Comparison of ENCODE assay signal across 17 cellular contexts in the genomic region with DNA sequence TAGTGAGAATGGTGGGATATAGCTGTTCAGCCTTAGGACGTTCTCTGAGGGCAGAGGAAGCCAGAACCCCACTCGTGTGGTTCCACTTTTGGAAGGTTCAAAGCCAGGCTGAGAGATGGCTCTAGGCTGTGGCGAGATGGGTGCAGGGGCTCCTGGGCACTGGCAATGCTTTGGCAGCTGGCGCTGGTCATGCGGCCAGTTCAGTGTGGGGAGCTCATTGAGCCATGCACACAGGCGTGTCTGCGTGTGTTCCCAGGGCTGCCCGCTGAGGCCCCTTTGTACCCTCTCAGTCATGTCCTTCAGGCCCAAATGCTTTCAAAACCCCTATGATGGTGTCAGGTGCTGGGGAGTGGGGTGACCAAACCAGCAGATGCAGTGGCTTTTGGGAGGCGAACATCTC. TPM values are rescaled to one million over a fixed set of nuclear protein-coding genes. Genes with fewer than 3 reads are reported as not detected.
DNase-seq lines count a peak whose midpoint lies in the region; ATAC-seq, FAIRE-seq and TF ChIP-seq lines count a peak whose summit lies in the region.
"Had no signal": no experiment of that assay in that cellular context is flagged by ENCODE, and none has a peak within 500 bp of the region (broad histone marks: within the 10 kb centered on the region; RNA-seq: fewer than 3 reads in every experiment).

No MANE protein-coding gene starts in this region.

- FAIRE-seq in RCC 7860 (lab: Jason Lieb, UNC) = no peak
- FAIRE-seq: GM12891 had no signal

- H3K4me3 Mint-ChIP-seq in T-helper 1 cell treated with Interleukin-12 subunit alpha and Interleukin-12 subunit beta and Interleukin-4 antibody, amounts not matched to agents 30 μg/mL and 1 μg/mL, for 36 hours = peak overlapping the region; percentile 92
- H3K4me3 Mint-ChIP-seq in HFFc6 = peak overlapping the region; percentile 11; the same call in 1 of the 2 replicates
- H3K4me3 Mint-ChIP-seq in natural killer cell treated with Interleukin-12 subunit alpha and Interleukin-12 subunit beta and Interleukin-15 and Interleukin-18, amount 100 ng/mL, for 72 hours = peak overlapping the region; percentile 90

- TF ChIP-seq CTCF in HFFc6 (IDR thresholded peaks at IDR 0.05) = no peak

- peaks cover 26% of the 10 kb centered on the region for H3K4me1 Mint-ChIP-seq in T-helper 1 cell treated with Interleukin-12 subunit alpha and Interleukin-12 subunit beta and Interleukin-4 antibody, amounts not matched to agents 30 μg/mL and 1 μg/mL, for 36 hours (ENCODE audit: low read depth)
- no peaks in the 10 kb centered on the region for H3K4me1 Mint-ChIP-seq in HFFc6 (ENCODE audit: low read depth)
- peaks cover 0 to 26% of the 10 kb centered on the region in 2 donors for H3K4me1 Mint-ChIP-seq in natural killer cell treated with Interleukin-12 subunit alpha and Interleukin-12 subunit beta and Interleukin-15 and Interleukin-18, amount 100 ng/mL, for 72 hours (ENCODE audit: low read depth in 2 of 2)
- H3K4me1 Mint-ChIP-seq: GM23338 had no signal

- no peaks in the 10 kb centered on the region for H3K27me3 Mint-ChIP-seq in T-helper 1 cell treated with Interleukin-12 subunit alpha and Interleukin-12 subunit beta and Interleukin-4 antibody, amounts not matched to agents 30 μg/mL and 1 μg/mL, for 36 hours (ENCODE audit: low read depth)
- H3K27me3 Mint-ChIP-seq in HFFc6 (ENCODE audit: insufficient read depth) = no peaks in the 10 kb centered on the region
- no peaks in the 10 kb centered on the region for H3K27me3 Mint-ChIP-seq in natural killer cell treated with Interleukin-12 subunit alpha and Interleukin-12 subunit beta and Interleukin-15 and Interleukin-18, amount 100 ng/mL, for 72 hours
- H3K27me3 Mint-ChIP-seq: activated CD8-positive, alpha-beta memory T cell treated with anti-CD3 and anti-CD28 coated beads, Interleukin-2, amount 10 ng/mL, durations not matched to agents 7 days and 5 days had no signal

- ATAC-seq in activated naive CD4-positive, alpha-beta T cell treated with anti-CD3 and anti-CD28 coated beads, Interleukin-2, amount 50 U/mL, for 72 hours = no peak
- ATAC-seq in natural killer cell treated with Interleukin-12 subunit alpha and Interleukin-12 subunit beta and Interleukin-15 and Interleukin-18, amount 100 ng/mL, for 72 hours = no peak
- no peak for ATAC-seq in HG03457 (IDR thresholded peaks at IDR 0.05; ENCODE audit: unreplicated experiment)
- ATAC-seq: activated CD8-positive, alpha-beta memory T cell treated with anti-CD3 and anti-CD28 coated beads, Interleukin-2, amount 10 ng/mL, durations not matched to agents 7 days and 5 days; GM23338 had no signal

- H3K36me3 Mint-ChIP-seq in T-helper 1 cell treated with Interleukin-12 subunit alpha and Interleukin-12 subunit beta and Interleukin-4 antibody, amounts not matched to agents 30 μg/mL and 1 μg/mL, for 36 hours (ENCODE audit: low read depth) = peaks cover 20% of the 10 kb centered on the region
- H3K36me3 Mint-ChIP-seq in HFFc6 (ENCODE audit: low read depth) = peaks cover 28% of the 10 kb centered on the region
- peaks cover 21 to 47% of the 10 kb centered on the region in 2 donors for H3K36me3 Mint-ChIP-seq in activated naive CD4-positive, alpha-beta T cell treated with anti-CD3 and anti-CD28 coated beads, Interleukin-2, amount 50 U/mL, for 72 hours
- peaks cover 12% of the 10 kb centered on the region for H3K36me3 Mint-ChIP-seq in natural killer cell treated with Interleukin-12 subunit alpha and Interleukin-12 subunit beta and Interleukin-15 and Interleukin-18, amount 100 ng/mL, for 72 hours

- no peak overlapping the region for H3K27ac Mint-ChIP-seq in T-helper 1 cell treated with Interleukin-12 subunit alpha and Interleukin-12 subunit beta and Interleukin-4 antibody, amounts not matched to agents 30 μg/mL and 1 μg/mL, for 36 hours
- no peak overlapping the region for H3K27ac Mint-ChIP-seq in HFFc6
- peak overlapping the region; percentile 4 to 83 for H3K27ac Mint-ChIP-seq in activated naive CD4-positive, alpha-beta T cell treated with anti-CD3 and anti-CD28 coated beads, Interleukin-2, amount 50 U/mL, for 72 hours
- H3K27ac Mint-ChIP-seq in natural killer cell treated with Interleukin-12 subunit alpha and Interleukin-12 subunit beta and Interleukin-15 and Interleukin-18, amount 100 ng/mL, for 72 hours = no peak overlapping the region
- H3K27ac Mint-ChIP-seq: GM23338 had no signal

- H3K9me3 Mint-ChIP-seq in T-helper 1 cell treated with Interleukin-12 subunit alpha and Interleukin-12 subunit beta and Interleukin-4 antibody, amounts not matched to agents 30 μg/mL and 1 μg/mL, for 36 hours = no peaks in the 10 kb centered on the region
- H3K9me3 Mint-ChIP-seq in HFFc6 = peaks cover 12% of the 10 kb centered on the region; the same call in 1 of the 2 replicates
- peaks cover 12 to 21% of the 10 kb centered on the region in 2 donors for H3K9me3 Mint-ChIP-seq in activated naive CD4-positive, alpha-beta T cell treated with anti-CD3 and anti-CD28 coated beads, Interleukin-2, amount 50 U/mL, for 72 hours
- no peaks in the 10 kb centered on the region for H3K9me3 Mint-ChIP-seq in natural killer cell treated with Interleukin-12 subunit alpha and Interleukin-12 subunit beta and Interleukin-15 and Interleukin-18, amount 100 ng/mL, for 72 hours

- DNase-seq in T-helper 1 cell (no peak), HFFc6 (no peak), RCC 7860 (ENCODE audit: low spot score) (no peak), DMS 273 (lab: John Stamatoyannopoulos, UW; ENCODE audit: unreplicated experiment) (no peak)
- no peak for DNase-seq in activated naive CD4-positive, alpha-beta T cell treated with anti-CD3 and anti-CD28 coated beads, Interleukin-2, amount 50 U/mL, for 72 hours (ENCODE audit: low spot score in 2 of 2)
- peak; percentile 44 for DNase-seq in natural killer cell treated with Interleukin-12 subunit alpha and Interleukin-12 subunit beta and Interleukin-15 and Interleukin-18, amount 100 ng/mL, for 72 hours (ENCODE audit: low spot score)
- DNase-seq: 8988T; activated CD8-positive, alpha-beta memory T cell treated with anti-CD3 and anti-CD28 coated beads, Interleukin-2, amount 10 ng/mL, durations not matched to agents 7 days and 5 days; DMS53; effector memory CD4-positive, alpha-beta T cell; MV-4-11; stimulated activated CD4-positive, alpha-beta T cell treated with anti-CD3 and anti-CD28 coated beads, Interleukin-15, amount 100 ng/mL, for 24 hours; upper lobe of left lung had no signal

RNA-seq across cellular contexts. Expression of a gene that starts 1.7 kb away (rescaled TPM):
- 1 to 10 TPM in 2 of 6 experiments, under 1 TPM in 4; 0.34 to 2.1 (median 0.76) TPM for total RNA-seq in HFFc6 (2021; fragmentation: NEBNext Ultra II Directional; extraction: Animal tissue kit (Norgen Biotek cat#: 25700))
- 1 to 10 TPM; 2.0 to 4.6 TPM for total RNA-seq in activated naive CD4-positive, alpha-beta T cell treated with anti-CD3 and anti-CD28 coated beads, Interleukin-2, amount 50 U/mL, for 72 hours
- total RNA-seq in natural killer cell treated with Interleukin-12 subunit alpha and Interleukin-12 subunit beta and Interleukin-15 and Interleukin-18, amount 100 ng/mL, for 72 hours = 1 to 10 TPM; 2.7 to 3.7 TPM

RNA-seq across cellular contexts. Expression of a gene that starts 19.6 kb away (rescaled TPM):
- total RNA-seq in HFFc6 (2021; fragmentation: NEBNext Ultra II Directional; extraction: Animal tissue kit (Norgen Biotek cat#: 25700)) = 10 to 100 TPM; 67.5 to 71.3 (median 69.2) TPM
- 100 to 1,000 TPM; 121 to 137 TPM for total RNA-seq in activated naive CD4-positive, alpha-beta T cell treated with anti-CD3 and anti-CD28 coated beads, Interleukin-2, amount 50 U/mL, for 72 hours
- total RNA-seq in natural killer cell treated with Interleukin-12 subunit alpha and Interleukin-12 subunit beta and Interleukin-15 and Interleukin-18, amount 100 ng/mL, for 72 hours = 100 to 1,000 TPM in 1 of 2 donors, 10 to 100 TPM in 1; 93.4 to 252 TPM

Comparison
In these comparisons a context has a peak if more than half of its experiments do, and no peak if none do; other contexts are left out.
1. H3K27ac Mint-ChIP-seq: peak in activated naive CD4-positive, alpha-beta T cell treated with anti-CD3 and anti-CD28 coated beads, Interleukin-2, amount 50 U/mL, for 72 hours (2 of 2); none in T-helper 1 cell treated with Interleukin-12 subunit alpha and Interleukin-12 subunit beta and Interleukin-4 antibody, amounts not matched to agents 30 μg/mL and 1 μg/mL, for 36 hours (single experiment), HFFc6 (single experiment) and natural killer cell treated with Interleukin-12 subunit alpha and Interleukin-12 subunit beta and Interleukin-15 and Interleukin-18, amount 100 ng/mL, for 72 hours (0 of 2).
2. H3K4me3 Mint-ChIP-seq: peak in every context shown above with its lines; median percentile 92 in T-helper 1 cell treated with Interleukin-12 subunit alpha and Interleukin-12 subunit beta and Interleukin-4 antibody, amounts not matched to agents 30 μg/mL and 1 μg/mL, for 36 hours; 90 in natural killer cell treated with Interleukin-12 subunit alpha and Interleukin-12 subunit beta and Interleukin-15 and Interleukin-18, amount 100 ng/mL, for 72 hours; 11 in HFFc6.